ENCODE assay signal across 8 cellular contexts in genomic region chr14:65958664-65959562, GRCh38.
A peak's percentile ranks its signal among the peaks of the same experiment; 100 is the strongest.
DNase-seq lines count a peak whose midpoint lies in the region; ATAC-seq, FAIRE-seq and TF ChIP-seq lines count a peak whose summit lies in the region.

No MANE protein-coding gene starts in this region.

- no peak overlapping the region for H3K4me3 ChIP-seq in bronchial epithelial cell (ENCODE audit: low read depth, low read length)
- H3K4me3 ChIP-seq in left lung = no peak overlapping the region

- peak; percentile 28 for TF ChIP-seq CTCF in bronchial epithelial cell (IDR thresholded peaks at IDR 0.05; ENCODE audit: insufficient read depth, low read length, severe bottlenecking)
- TF ChIP-seq CTCF in left lung (IDR thresholded peaks at IDR 0.05) = peak; percentile 41 to 47

- peaks cover 28% of the 10 kb centered on the region for H3K4me1 Mint-ChIP-seq in activated naive CD4-positive, alpha-beta T cell treated with anti-CD3 and anti-CD28 coated beads, Interleukin-2, amount 10 ng/mL, durations not matched to agents 7 days and 5 days

- H3K9me3 ChIP-seq in left lung = no peaks in the 10 kb centered on the region

- no peak for FAIRE-seq in bronchial epithelial cell (lab: Jason Lieb, UNC)

- CTCF ChIA-PET in activated naive CD4-positive, alpha-beta T cell treated with anti-CD3 and anti-CD28 coated beads, Interleukin-2, amount 10 ng/mL, durations not matched to agents 7 days and 5 days (lab: Charles Lee) = interaction anchor here (0.6 to 5.4 kb wide), 34 partner anchors 9 to 795 kb away, joined by 3 to 64 read pairs (median 6); no protein-coding TSS in a partner anchor

- H3K36me3 ChIP-seq in bronchial epithelial cell (ENCODE audit: control insufficient read depth, insufficient read depth, low read length) (no peaks in the 10 kb centered on the region), left lung (no peaks in the 10 kb centered on the region)

- H3K27me3 ChIP-seq in bronchial epithelial cell (ENCODE audit: control insufficient read depth, insufficient read depth, low read length) = peaks cover 2% of the 10 kb centered on the region
- H3K27me3 ChIP-seq in left lung = peaks cover 0 to 4% of the 10 kb centered on the region in 2 donors

- no peak overlapping the region for H3K27ac ChIP-seq in left lung

- H3K27me3 Mint-ChIP-seq in activated naive CD4-positive, alpha-beta T cell treated with anti-CD3 and anti-CD28 coated beads, Interleukin-2, amount 10 ng/mL, durations not matched to agents 7 days and 5 days = peaks cover 9% of the 10 kb centered on the region

- no peak overlapping the region for H3K4me3 Mint-ChIP-seq in activated naive CD4-positive, alpha-beta T cell treated with anti-CD3 and anti-CD28 coated beads, Interleukin-2, amount 10 ng/mL, durations not matched to agents 7 days and 5 days

- H3K36me3 Mint-ChIP-seq in activated naive CD4-positive, alpha-beta T cell treated with anti-CD3 and anti-CD28 coated beads, Interleukin-2, amount 10 ng/mL, durations not matched to agents 7 days and 5 days = peaks cover 11% of the 10 kb centered on the region

- no peak for DNase-seq in activated naive CD4-positive, alpha-beta T cell treated with anti-CD3 and anti-CD28 coated beads, Interleukin-2, amount 10 ng/mL, durations not matched to agents 7 days and 5 days
- no peak for DNase-seq in activated naive CD4-positive, alpha-beta T cell treated with Interleukin-2 at 50 U/mL for 16 hours
- DNase-seq in NCI-H460 (ENCODE audit: extremely low read depth, low read depth) (peak; percentile 8), bronchial epithelial cell (ENCODE audit: low read depth) (peak; percentile 40), left lung (no peak)
- no peak for DNase-seq in effector CD4-positive, alpha-beta T cell

- H3K9me3 Mint-ChIP-seq in activated naive CD4-positive, alpha-beta T cell treated with anti-CD3 and anti-CD28 coated beads, Interleukin-2, amount 10 ng/mL, durations not matched to agents 7 days and 5 days = peaks cover 2% of the 10 kb centered on the region

- intact Hi-C loops in left lung (cut with DNase I) = no loop called here

- H3K4me1 ChIP-seq in left lung = no peaks in the 10 kb centered on the region

- peak overlapping the region; percentile 74 for H3K27ac Mint-ChIP-seq in activated naive CD4-positive, alpha-beta T cell treated with anti-CD3 and anti-CD28 coated beads, Interleukin-2, amount 10 ng/mL, durations not matched to agents 7 days and 5 days

- peak; percentile 39 for ATAC-seq in HG02943 (IDR thresholded peaks at IDR 0.05; ENCODE audit: low read depth, unreplicated experiment)
- ATAC-seq in left lung = peak; percentile 63
- no peak for ATAC-seq in HG03039 (IDR thresholded peaks at IDR 0.05; ENCODE audit: unreplicated experiment)

Comparison
In these comparisons a context has a peak if more than half of its experiments do, and no peak if none do; other contexts are left out.
1. DNase-seq: peak in NCI-H460 (single experiment) and bronchial epithelial cell (single experiment); none in activated naive CD4-positive, alpha-beta T cell treated with anti-CD3 and anti-CD28 coated beads, Interleukin-2, amount 10 ng/mL, durations not matched to agents 7 days and 5 days (single experiment), activated naive CD4-positive, alpha-beta T cell treated with Interleukin-2 at 50 U/mL for 16 hours (single experiment), left lung (0 of 2) and effector CD4-positive, alpha-beta T cell (single experiment).